Comparison of ENCODE assay signal across 13 cellular contexts in genomic region chr7:138515001-138515528, GRCh38. TPM values are rescaled to one million over a fixed set of nuclear protein-coding genes. Genes with fewer than 3 reads are reported as not detected.
A peak's percentile ranks its signal among the peaks of the same experiment; 100 is the strongest.
DNase-seq lines count a peak whose midpoint lies in the region; ATAC-seq and TF ChIP-seq lines count a peak whose summit lies in the region.
"Had no signal": no experiment of that assay in that cellular context is flagged by ENCODE, and none has a peak within 500 bp of the region (broad histone marks: within the 10 kb centered on the region; RNA-seq: fewer than 3 reads in every experiment).

No MANE protein-coding gene starts in this region.

- DNase-seq in GM10266 (ENCODE audit: extremely low spot score) (peak; percentile 10), T-helper 17 cell (no peak), NCI-H1417 (lab: John Stamatoyannopoulos, UW) (no peak), DMS 273 (lab: John Stamatoyannopoulos, UW; ENCODE audit: unreplicated experiment) (no peak), T-cell (no peak)
- DNase-seq in activated T-cell treated with anti-CD3 and anti-CD28 coated beads, Interleukin-2, amount 50 U/mL, for 48 hours = no peak
- DNase-seq: activated CD4-positive, alpha-beta memory T cell treated with anti-CD3 and anti-CD28 coated beads for 36 hours; activated naive CD4-positive, alpha-beta T cell treated with anti-CD3 and anti-CD28 coated beads, Interleukin-2, amount 10 ng/mL, durations not matched to agents 7 days and 5 days; NCI-H2227 treated with DMSO at 0.1 percent for 48 hours; thyroid gland had no signal

- H3K27me3 Mint-ChIP-seq in T-helper 17 cell (no peaks in the 10 kb centered on the region), T-cell (no peaks in the 10 kb centered on the region)
- H3K27me3 Mint-ChIP-seq: activated CD4-positive, alpha-beta memory T cell treated with anti-CD3 and anti-CD28 coated beads for 36 hours; activated naive CD4-positive, alpha-beta T cell treated with anti-CD3 and anti-CD28 coated beads, Interleukin-2, amount 10 ng/mL, durations not matched to agents 7 days and 5 days had no signal

- CTCF ChIA-PET in T-cell (lab: Charles Lee) = no interaction called here

- peak; percentile 54 for ATAC-seq in GM19452 (IDR thresholded peaks at IDR 0.05; ENCODE audit: unreplicated experiment)
- ATAC-seq in HG03354 (IDR thresholded peaks at IDR 0.05; ENCODE audit: poor library complexity, severe bottlenecking, unreplicated experiment) = peak; percentile 62
- ATAC-seq in T-helper 17 cell = no peak
- ATAC-seq in T-cell (replicated peaks in 1 of 4) = no peak
- ATAC-seq: sciatic nerve had no signal

- H3K36me3 Mint-ChIP-seq in T-helper 17 cell (ENCODE audit: low read depth) = peaks cover 10% of the 10 kb centered on the region
- peaks cover 74% of the 10 kb centered on the region for H3K36me3 Mint-ChIP-seq in T-cell

- no peaks in the 10 kb centered on the region for H3K9me3 ChIP-seq in T-helper 17 cell (ENCODE audit: control insufficient read depth, low read length, poor library complexity, severe bottlenecking)
- H3K9me3 ChIP-seq: thyroid gland had no signal

- POLR2A ChIA-PET in T-cell (lab: Charles Lee) = no interaction called here

- H3K27ac Mint-ChIP-seq in T-helper 17 cell = peak overlapping the region; percentile 16
- H3K27ac Mint-ChIP-seq in T-cell = no peak overlapping the region
- H3K27ac Mint-ChIP-seq: activated CD4-positive, alpha-beta memory T cell treated with anti-CD3 and anti-CD28 coated beads for 36 hours; activated naive CD4-positive, alpha-beta T cell treated with anti-CD3 and anti-CD28 coated beads, Interleukin-2, amount 10 ng/mL, durations not matched to agents 7 days and 5 days had no signal

- H3K4me3 Mint-ChIP-seq in T-helper 17 cell (no peak overlapping the region), T-cell (no peak overlapping the region)
- H3K4me3 Mint-ChIP-seq: activated CD4-positive, alpha-beta memory T cell treated with anti-CD3 and anti-CD28 coated beads for 36 hours; activated naive CD4-positive, alpha-beta T cell treated with anti-CD3 and anti-CD28 coated beads, Interleukin-2, amount 10 ng/mL, durations not matched to agents 7 days and 5 days had no signal

- peaks cover 0 to 8% (median 5%) of the 10 kb centered on the region in 3 donors for H3K9me3 Mint-ChIP-seq in T-cell

- peaks cover 3% of the 10 kb centered on the region for H3K4me1 Mint-ChIP-seq in T-helper 17 cell
- H3K4me1 Mint-ChIP-seq in T-cell = peaks cover 7 to 10% (median 8%) of the 10 kb centered on the region in 3 donors

- no peak for TF ChIP-seq CTCF in GM10266 (IDR thresholded peaks at IDR 0.05; ENCODE audit: control insufficient read depth, insufficient read depth, low read depth, missing control alignments)

RNA-seq across cellular contexts. Expression of gene TRIM24, which starts 55.0 kb away (rescaled TPM):
- total RNA-seq in T-helper 17 cell (10 to 100 TPM; 14.3 to 16.6 TPM), T-cell (10 to 100 TPM; 16.0 to 18.9 (median 17.1) TPM)

Comparison
In these comparisons a context has a peak if more than half of its experiments do, and no peak if none do; other contexts are left out.
1. ATAC-seq: peak in GM19452 (single experiment) and HG03354 (single experiment); none in T-helper 17 cell (single experiment) and T-cell (0 of 4).